ENCODE assay signal across 1 cellular context in genomic region chr2:236240228-236240990, GRCh38.
A peak's percentile ranks its signal among the peaks of the same experiment; 100 is the strongest.
TF ChIP-seq lines count a peak whose summit lies in the region.

No MANE protein-coding gene starts in this region.

TF ChIP-seq in H1, 55 proteins besides CTCF, POLR2A, EP300 and RAD21:
- TF ChIP-seq HDAC2 (IDR thresholded peaks at IDR 0.05; ENCODE audit: borderline replicate concordance in 1 of 2, low read depth in 2 of 2, low read length in 2 of 2) (no peak), SP4 (IDR thresholded peaks at IDR 0.05; ENCODE audit: low read length) (no peak), CHD7 (IDR thresholded peaks at IDR 0.05; ENCODE audit: insufficient replicate concordance, low read length) (no peak), ATF2 (IDR thresholded peaks at IDR 0.05; ENCODE audit: low read length) (peak; percentile 57; the same call in 1 of the 2 replicates), SRF (IDR thresholded peaks at IDR 0.05; ENCODE audit: low read depth, low read length) (no peak), ATF3 (IDR thresholded peaks at IDR 0.05; ENCODE audit: insufficient read depth, low read depth, low read length) (no peak), GABPA (IDR thresholded peaks at IDR 0.05; ENCODE audit: borderline replicate concordance, insufficient read depth, low read length) (no peak), RNF2 (IDR thresholded peaks at IDR 0.05; ENCODE audit: borderline replicate concordance, low read depth, low read length, missing control alignments, poor library complexity, severe bottlenecking) (no peak), TEAD4 (IDR thresholded peaks at IDR 0.05; ENCODE audit: low read depth, low read length) (peak; percentile 98), TCF12 (IDR thresholded peaks at IDR 0.05; ENCODE audit: low read depth, low read length) (peak; percentile 70; the same call in 1 of the 2 replicates)
